Comparison of ENCODE assay signal across 24 cellular contexts in the genomic region with DNA sequence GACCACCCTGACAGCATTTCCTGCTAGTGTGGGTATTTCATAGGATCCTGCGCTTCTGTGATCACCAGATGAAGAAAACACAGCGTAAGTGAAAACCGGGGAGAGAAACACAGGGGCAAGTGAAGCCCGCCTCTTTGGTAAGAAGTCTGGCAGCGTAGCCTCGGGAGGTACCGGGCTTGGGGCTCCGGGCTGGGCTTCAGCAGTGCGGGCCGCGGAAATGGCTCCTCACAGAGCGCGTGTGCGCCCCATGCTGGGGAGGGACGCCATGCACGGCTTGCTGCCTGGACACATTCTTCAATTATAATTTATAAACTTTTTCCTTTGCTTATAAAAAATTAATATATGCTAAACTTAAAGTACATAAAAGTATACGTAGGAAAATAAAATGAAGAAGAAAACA.
DNase-seq lines count a peak whose midpoint lies in the region; ATAC-seq, FAIRE-seq and TF ChIP-seq lines count a peak whose summit lies in the region.
"Had no signal": no experiment of that assay in that cellular context is flagged by ENCODE, and none has a peak within 500 bp of the region (broad histone marks: within the 10 kb centered on the region; RNA-seq: fewer than 3 reads in every experiment).

No MANE protein-coding gene starts in this region.

- no peak overlapping the region for H3K56ac ChIP-seq in H1 (replicated peaks; ENCODE audit: insufficient read length, low read depth, low read length)

- no peak overlapping the region for H3K4ac ChIP-seq in H1 (replicated peaks; ENCODE audit: insufficient read length, low read depth, low read length)

- TF ChIP-seq EP300 in H1 (IDR thresholded peaks at IDR 0.05; ENCODE audit: borderline replicate concordance in 1 of 2, low read depth in 2 of 2, low read length in 2 of 2) = no peak

- H3K27ac ChIP-seq in GM23338 (ENCODE audit: low read depth) (no peak overlapping the region), HUES6 (ENCODE audit: low read depth, low read length) (0 out of 2 replicates have a peak overlapping the region, but pooled peaks have one; percentile 15), H1 (ENCODE audit: low read depth, low read length) (no peak overlapping the region), gastrocnemius medialis (peak overlapping the region in 3 of 4 donors; percentile 79 to 80 (median 80))
- H3K27ac ChIP-seq: A549, SJCRH30 had no signal

- no peak overlapping the region for H2BK15ac ChIP-seq in H1 (ENCODE audit: low read length)

- peak; percentile 49 for DNase-seq in GM23338 (ENCODE audit: low spot score)
- no peak for DNase-seq in H1 (ENCODE audit: low read depth in 1 of 2, low spot score in 2 of 2)
- DNase-seq in gastrocnemius medialis = no peak
- DNase-seq in GOT3 (lab: John Stamatoyannopoulos, UW) = no peak
- DNase-seq: DMS53, GDM1, HCEC 1CT, IMR-90, MV-4-11, NCI-H1105 treated with DMSO at 0.1 percent for 48 hours, NCI-H1694, NCI-H2081, NCI-H2171 treated with DMSO at 0.1 percent for 48 hours, NCI-H524 treated with DMSO at 0.1 percent for 48 hours, NCI-H82, SJCRH30 had no signal

- ATAC-seq in GM23338 (peak; percentile 88), gastrocnemius medialis (no peak), GM18502 (IDR thresholded peaks at IDR 0.05; ENCODE audit: poor library complexity, unreplicated experiment) (no peak), GM19395 (IDR thresholded peaks at IDR 0.05; ENCODE audit: unreplicated experiment) (no peak)

- H3K9me3 ChIP-seq in HUES6 (ENCODE audit: control insufficient read depth, insufficient read depth, low read depth, low read length) = no peaks in the 10 kb centered on the region
- no peaks in the 10 kb centered on the region for H3K9me3 ChIP-seq in H1 (ENCODE audit: insufficient read depth in 2 of 2, low read depth in 1 of 2, low read length in 1 of 2)
- no peaks in the 10 kb centered on the region for H3K9me3 ChIP-seq in gastrocnemius medialis
- H3K9me3 ChIP-seq: A549, SJCRH30 had no signal

- H3K4me3 Mint-ChIP-seq in GM23338 = no peak overlapping the region
- H3K4me3 Mint-ChIP-seq: B cell had no signal

- WGBS in H1 (ENCODE audit: extremely low coverage in 1 of 2, insufficient coverage in 1 of 2, insufficient read length in 1 of 2, insufficient replicate concordance in 2 of 2, low coverage in 1 of 2, low lambda C conversion rate in 2 of 2, missing lambda C conversion rate in 1 of 2), 2 experiments = 92% methylated on average over 17 of the region's 17 CpGs; no CpG with 5 or more reads in 1 of the 2 experiments

- no peaks in the 10 kb centered on the region for H3K9me2 ChIP-seq in GM23338 (ENCODE audit: insufficient read depth)

- H2BK120ac ChIP-seq in H1 (replicated peaks; ENCODE audit: low read depth, low read length) = no peak overlapping the region

- no peak overlapping the region for H4K8ac ChIP-seq in H1 (ENCODE audit: extremely low read depth, insufficient read depth, low read length)

- H3K9ac ChIP-seq in HUES6 (ENCODE audit: low read length) (no peak overlapping the region), H1 (replicated peaks in 1 of 4; ENCODE audit: extremely low read depth in 1 of 4, low read depth in 3 of 4, low read length in 3 of 4) (no peak overlapping the region)

- in situ Hi-C loops in gastrocnemius medialis (cut with MboI; ENCODE audit: low sequenced_read_pairs in 4 of 4) = no loop called here

- H3K4me2 ChIP-seq in GM23338 (no peak overlapping the region), H1 (ENCODE audit: insufficient read depth in 1 of 2, low read depth in 2 of 2, low read length in 2 of 2) (no peak overlapping the region)
- H3K4me2 ChIP-seq: A549 had no signal

- intact Hi-C loops in gastrocnemius medialis (cut with DNase I; ENCODE audit: low total_unique reads) = no loop called here

- H2BK20ac ChIP-seq in H1 (ENCODE audit: low read length) = no peak overlapping the region

- no peak overlapping the region for H3K18ac ChIP-seq in H1 (ENCODE audit: extremely low read depth, low read length)

- H2AFZ ChIP-seq in GM23338 (no peak overlapping the region), H1 (ENCODE audit: low read length) (no peak overlapping the region)

- H2BK5ac ChIP-seq in H1 (ENCODE audit: low read depth, low read length) = no peak overlapping the region

- peaks cover 1% of the 10 kb centered on the region for H3K27me3 Mint-ChIP-seq in GM23338 (ENCODE audit: insufficient read depth, low read depth, poor library complexity)

- no peak overlapping the region for H2BK12ac ChIP-seq in H1 (ENCODE audit: low read depth, low read length)

- no peak overlapping the region for H3K4me3 ChIP-seq in GM23338
- H3K4me3 ChIP-seq in HUES6 (ENCODE audit: low read depth, low read length) = no peak overlapping the region
- H3K4me3 ChIP-seq in H1 (ENCODE audit: extremely low read depth in 1 of 4, insufficient read depth in 2 of 4, low read depth in 3 of 4, low read length in 4 of 4) = no peak overlapping the region
- H3K4me3 ChIP-seq in gastrocnemius medialis = no peak overlapping the region
- H3K4me3 ChIP-seq: A549, SJCRH30 had no signal

- CTCF ChIA-PET in H1 (lab: Charles Lee; ENCODE audit: partially characterized antibody) = interaction anchor here (2.2 kb wide), 1 partner anchor 18 kb away, joined by 7 read pairs; no protein-coding TSS in a partner anchor

- H3K23ac ChIP-seq in H1 (ENCODE audit: insufficient read length) = no peak overlapping the region

- no peaks in the 10 kb centered on the region for H3K23me2 ChIP-seq in H1 (ENCODE audit: low read depth, low read length)

- no peaks in the 10 kb centered on the region for H3K4me1 Mint-ChIP-seq in GM23338

- H3K4me1 ChIP-seq in GM23338 (ENCODE audit: insufficient read depth) (no peaks in the 10 kb centered on the region), HUES6 (ENCODE audit: control insufficient read depth, insufficient read depth, low read length) (no peaks in the 10 kb centered on the region), H1 (replicated peaks in 1 of 4; ENCODE audit: control insufficient read depth in 3 of 4, insufficient read depth in 4 of 4, low read length in 3 of 4) (no peaks in the 10 kb centered on the region), gastrocnemius medialis (peaks cover 5% of the 10 kb centered on the region in 2 donors)
- H3K4me1 ChIP-seq: A549, SJCRH30 had no signal

- H3K27me3 ChIP-seq in GM23338 (ENCODE audit: insufficient read depth) (no peaks in the 10 kb centered on the region), HUES6 (ENCODE audit: control insufficient read depth, insufficient read depth, low read length) (no peaks in the 10 kb centered on the region), H1 (replicated peaks in 1 of 4; ENCODE audit: control insufficient read depth in 3 of 4, extremely low read depth in 1 of 4, insufficient read depth in 3 of 4, low read length in 3 of 4) (no peaks in the 10 kb centered on the region), gastrocnemius medialis (no peaks in the 10 kb centered on the region)
- H3K27me3 ChIP-seq: SJCRH30 had no signal

- TF ChIP-seq POLR2A in H1 (IDR thresholded peaks at IDR 0.05; ENCODE audit: control extremely low read depth in 1 of 2, low read depth in 2 of 2, low read length in 2 of 2) = no peak
- TF ChIP-seq POLR2A in gastrocnemius medialis (IDR thresholded peaks at IDR 0.05) = no peak

- H3K27ac Mint-ChIP-seq in GM23338 = no peak overlapping the region
- H3K27ac Mint-ChIP-seq: B cell had no signal

- H3F3A ChIP-seq in GM23338 (replicated peaks; ENCODE audit: low read depth) = no peaks in the 10 kb centered on the region

- TF ChIP-seq CTCF in GM23338 (conservative IDR thresholded peaks at IDR 0.05; ENCODE audit: low read depth in 2 of 2) = peak in 1 of 2 experiments; percentile 30; a peak in 2 of 4 replicates
- peak in 2 of 3 experiments; percentile 9 to 13; a peak in 2 of 4 replicates for TF ChIP-seq CTCF in H1 (IDR thresholded peaks at IDR 0.05; ENCODE audit: control extremely low read depth in 1 of 3, insufficient read depth in 1 of 3, low read depth in 1 of 3, low read length in 3 of 3)
- TF ChIP-seq CTCF in gastrocnemius medialis (IDR thresholded peaks at IDR 0.05 in 4 of 5, conservative IDR thresholded peaks at IDR 0.05 in 1 of 5) = no peak

- H3K14ac ChIP-seq in H1 (ENCODE audit: insufficient read length) = no peak overlapping the region

- H3K9me3 Mint-ChIP-seq in GM23338 = no peaks in the 10 kb centered on the region

- 0 out of 2 replicates have a peak, but pooled peaks cover 3% of the 10 kb centered on the region for H4K20me1 ChIP-seq in GM23338 (replicated peaks; ENCODE audit: insufficient read depth)
- peaks cover 0 to 2% of the 10 kb centered on the region in 2 experiments for H4K20me1 ChIP-seq in H1 (replicated peaks in 1 of 2; ENCODE audit: control insufficient read depth in 1 of 2, insufficient read depth in 2 of 2, low read length in 2 of 2)

- no peak overlapping the region for H4K91ac ChIP-seq in H1 (replicated peaks; ENCODE audit: insufficient read length, low read length)

- POLR2A ChIA-PET in H1 (lab: Charles Lee; ENCODE audit: partially characterized antibody) = no interaction called here

- FAIRE-seq in H1 (lab: Jason Lieb, UNC) = no peak
- FAIRE-seq: A549, D721Med, GM19239, HTR-8/SVneo had no signal

- no peak overlapping the region for H4K5ac ChIP-seq in H1 (ENCODE audit: insufficient read length, low read depth, low read length)

- H3K36me3 ChIP-seq in GM23338 (ENCODE audit: insufficient read depth) = no peaks in the 10 kb centered on the region; the same call in 1 of the 2 replicates
- peaks cover 50% of the 10 kb centered on the region for H3K36me3 ChIP-seq in HUES6 (ENCODE audit: control insufficient read depth, insufficient read depth, low read length)
- peaks cover 0 to 3% (median 0%) of the 10 kb centered on the region in 4 experiments; a peak in 2 of 8 replicates for H3K36me3 ChIP-seq in H1 (ENCODE audit: control insufficient read depth in 2 of 4, insufficient read depth in 4 of 4, low read length in 3 of 4)
- peaks cover 0 to 8% of the 10 kb centered on the region in 2 donors for H3K36me3 ChIP-seq in gastrocnemius medialis

- H3K36me3 Mint-ChIP-seq in GM23338 (ENCODE audit: low read depth) = no peaks in the 10 kb centered on the region

- H2AK5ac ChIP-seq in H1 (ENCODE audit: low read depth, low read length) = no peak overlapping the region

- H3K79me1 ChIP-seq in H1 (ENCODE audit: low read depth, low read length) = no peaks in the 10 kb centered on the region

- no peaks in the 10 kb centered on the region for H3K79me2 ChIP-seq in GM23338 (replicated peaks; ENCODE audit: insufficient read depth)
- no peaks in the 10 kb centered on the region for H3K79me2 ChIP-seq in H1 (ENCODE audit: control insufficient read depth in 1 of 2, insufficient read depth in 2 of 2, low read length in 2 of 2)

- TF ChIP-seq RAD21 in H1 (IDR thresholded peaks at IDR 0.05 in 1 of 2, conservative IDR thresholded peaks at IDR 0.05 in 1 of 2; ENCODE audit: low read depth in 2 of 2, low read length in 2 of 2) = peak in 1 of 2 experiments; percentile 13; a peak in 2 of 4 replicates

TF ChIP-seq in GM23338, 12 proteins besides CTCF, POLR2A, EP300 and RAD21 (continues in another document):
- TF ChIP-seq NANOG (IDR thresholded peaks at IDR 0.05; ENCODE audit: borderline replicate concordance) = no peak
- TF ChIP-seq EZH2 (IDR thresholded peaks at IDR 0.05; ENCODE audit: low read depth, unreplicated experiment) = no peak
- no peak for TF ChIP-seq POLR2AphosphoS5 (IDR thresholded peaks at IDR 0.05; ENCODE audit: low read depth)

TF ChIP-seq in H1, 55 proteins besides CTCF, POLR2A, EP300 and RAD21:
- no peak for TF ChIP-seq EZH2 (IDR thresholded peaks at IDR 0.05; ENCODE audit: low read depth, low read length, severe bottlenecking)

Comparison
In these comparisons a context has a peak if more than half of its experiments do, and no peak if none do; other contexts are left out.
1. H3K27ac ChIP-seq: peak in HUES6 (single experiment) and gastrocnemius medialis (3 of 4); none in GM23338 (single experiment) and H1 (single experiment).
2. CTCF ChIP-seq: peak in H1 (2 of 3); none in gastrocnemius medialis (0 of 5).